Comparison of ENCODE assay signal across 8 cellular contexts in genomic region chr1:24391882-24392603, GRCh38. TPM values are rescaled to one million over a fixed set of nuclear protein-coding genes. Genes with fewer than 3 reads are reported as not detected.
DNase-seq lines count a peak whose midpoint lies in the region; ATAC-seq and TF ChIP-seq lines count a peak whose summit lies in the region.

No MANE protein-coding gene starts in this region.

- TF ChIP-seq CTCF in nephron (IDR thresholded peaks at IDR 0.05; ENCODE audit: unreplicated experiment in 3 of 3) (peak; percentile 72 to 79 (median 74)), tibial artery (IDR thresholded peaks at IDR 0.05) (peak; percentile 50 to 55)

- H3K27ac Mint-ChIP-seq in CD4-positive, alpha-beta memory T cell = peak overlapping the region; percentile 94 to 99 (median 98)
- H3K27ac Mint-ChIP-seq in nephron = peak overlapping the region; percentile 16 to 78 (median 69)

- peak; percentile 67 for ATAC-seq in GM19043 (IDR thresholded peaks at IDR 0.05; ENCODE audit: low read depth, unreplicated experiment)
- ATAC-seq in HG03280 (IDR thresholded peaks at IDR 0.05; ENCODE audit: unreplicated experiment) = peak; percentile 68

- POLR2A ChIA-PET in CD4-positive, alpha-beta memory T cell (lab: Charles Lee; ENCODE audit: partially characterized antibody) = interaction anchor here (0.6 to 5.4 kb wide), 19 partner anchors 23 to 438 kb away, joined by 3 to 86 read pairs (median 4); partner anchors contain the start of genes IFNLR1, NIPAL3, RCAN3 and SRRM1

- H3K4me1 Mint-ChIP-seq in CD4-positive, alpha-beta memory T cell = peaks cover 23 to 29% (median 26%) of the 10 kb centered on the region in 4 donors
- H3K4me1 Mint-ChIP-seq in nephron = peaks cover 33% of the 10 kb centered on the region

- H3K27me3 ChIP-seq in CD4-positive, alpha-beta memory T cell (ENCODE audit: insufficient read depth, low read length) = no peaks in the 10 kb centered on the region
- no peaks in the 10 kb centered on the region for H3K27me3 ChIP-seq in esophagus (ENCODE audit: control insufficient read depth in 1 of 2, insufficient read depth in 2 of 2, low read length in 2 of 2)
- H3K27me3 ChIP-seq in tibial artery = peaks cover 0 to 15% of the 10 kb centered on the region in 2 donors

- H3K36me3 ChIP-seq in CD4-positive, alpha-beta memory T cell (ENCODE audit: insufficient read depth, low read length) = no peaks in the 10 kb centered on the region
- H3K36me3 ChIP-seq in esophagus (ENCODE audit: control insufficient read depth in 2 of 2, insufficient read depth in 2 of 2, low read length in 1 of 2) (no peaks in the 10 kb centered on the region), tibial artery (no peaks in the 10 kb centered on the region)

- peak overlapping the region; percentile 81 to 92 (median 86) for H3K4me3 Mint-ChIP-seq in CD4-positive, alpha-beta memory T cell
- H3K4me3 Mint-ChIP-seq in nephron = no peak overlapping the region

- intact Hi-C loops in CD4-positive, alpha-beta memory T cell (cut with micrococcal nuclease) = loop anchor here (1.0 to 10.0 kb wide), 7 partner anchors 23 to 443 kb away; partner anchors contain the start of gene NIPAL3
- intact Hi-C loops in tibial artery (cut with DNase I; ENCODE audit: low total_unique reads) = loop anchor here (2.0 kb wide), 1 partner anchor 193 kb away; no protein-coding TSS in a partner anchor

- H3K27ac ChIP-seq in CD4-positive, alpha-beta memory T cell (ENCODE audit: low read depth, low read length) = peak overlapping the region; percentile 72
- peak overlapping the region; percentile 91 to 92 for H3K27ac ChIP-seq in esophagus (ENCODE audit: low read depth in 2 of 2, low read length in 1 of 2)
- H3K27ac ChIP-seq in tibial artery = peak overlapping the region; percentile 42 to 53

- peak overlapping the region in 1 of 2 donors; percentile 17 for H3K4me3 ChIP-seq in CD4-positive, alpha-beta memory T cell (ENCODE audit: low read length in 2 of 2)
- H3K4me3 ChIP-seq in esophagus (ENCODE audit: low read depth in 1 of 2, low read length in 2 of 2) = no peak overlapping the region
- no peak overlapping the region for H3K4me3 ChIP-seq in tibial artery

- 22 to 28% methylated on average over 11 of the region's 11 CpGs for WGBS in esophagus, 2 donors

- H3K36me3 Mint-ChIP-seq in CD4-positive, alpha-beta memory T cell = peaks cover 0 to 2% of the 10 kb centered on the region in 2 donors
- peaks cover under 1% of the 10 kb centered on the region for H3K36me3 Mint-ChIP-seq in nephron (ENCODE audit: low read depth)

- H3K9me3 ChIP-seq in CD4-positive, alpha-beta memory T cell (ENCODE audit: control insufficient read depth in 1 of 2, low read length in 2 of 2) = no peaks in the 10 kb centered on the region
- H3K9me3 ChIP-seq in esophagus (ENCODE audit: control insufficient read depth in 2 of 2, insufficient read depth in 1 of 2, low read depth in 1 of 2, low read length in 1 of 2) (no peaks in the 10 kb centered on the region), tibial artery (no peaks in the 10 kb centered on the region)

- H3K27me3 Mint-ChIP-seq in CD4-positive, alpha-beta memory T cell = no peaks in the 10 kb centered on the region
- H3K27me3 Mint-ChIP-seq in nephron (ENCODE audit: low read depth) = peaks cover 6% of the 10 kb centered on the region

- CTCF ChIA-PET in CD4-positive, alpha-beta memory T cell (lab: Charles Lee; ENCODE audit: partially characterized antibody) = interaction anchor here (0.6 to 6.7 kb wide), 51 partner anchors 11 to 443 kb away, joined by 3 to 517 read pairs (median 4); partner anchors contain the start of genes GRHL3, IFNLR1, NIPAL3 and STPG1

- H3K4me1 ChIP-seq in CD4-positive, alpha-beta memory T cell (ENCODE audit: insufficient read depth, low read length) = peaks cover 33% of the 10 kb centered on the region
- H3K4me1 ChIP-seq in esophagus (ENCODE audit: control insufficient read depth in 2 of 2, insufficient read depth in 2 of 2, low read length in 1 of 2) (no peaks in the 10 kb centered on the region), tibial artery (peaks cover 0 to 4% (median 0%) of the 10 kb centered on the region in 4 donors)

- peak; percentile 62 to 75 (median 69) for DNase-seq in CD4-positive, alpha-beta memory T cell
- DNase-seq in NCI-H82 (lab: John Stamatoyannopoulos, UW) (peak; percentile 93), activated T-cell treated with anti-CD3 and anti-CD28 coated beads for 24 hours (ENCODE audit: low read depth) (peak; percentile 49), tibial artery (peak; percentile 37 to 75)

- no peaks in the 10 kb centered on the region for H3K9me3 Mint-ChIP-seq in CD4-positive, alpha-beta memory T cell
- H3K9me3 Mint-ChIP-seq in nephron = no peaks in the 10 kb centered on the region

RNA-seq across cellular contexts. Expression of gene STPG1, which starts 21.5 kb away (rescaled TPM):
- 1 to 10 TPM; 4.2 to 4.9 TPM for total RNA-seq in CD4-positive, alpha-beta memory T cell
- 1 to 10 TPM; 3.1 to 3.5 TPM for polyA plus RNA-seq in CD4-positive, alpha-beta memory T cell
- polyA plus RNA-seq in esophagus = 1 to 10 TPM; 4.8 to 8.8 TPM

RNA-seq across cellular contexts. Expression of gene NIPAL3, which starts 23.6 kb away (rescaled TPM):
- 10 to 100 TPM; 52.8 to 53.2 TPM for total RNA-seq in CD4-positive, alpha-beta memory T cell
- polyA plus RNA-seq in CD4-positive, alpha-beta memory T cell = 10 to 100 TPM; 74.5 to 88.6 TPM
- 10 to 100 TPM; 10.3 to 11.3 TPM for polyA plus RNA-seq in esophagus

Comparison
In these comparisons a context has a peak if more than half of its experiments do, and no peak if none do; other contexts are left out.
1. H3K4me3 Mint-ChIP-seq: peak in CD4-positive, alpha-beta memory T cell (8 of 8); none in nephron (0 of 3).
2. RNA of gene NIPAL3, which starts 23.6 kb away (polyA plus RNA-seq): 74.5 to 88.6 TPM in CD4-positive, alpha-beta memory T cell; 10.3 to 11.3 TPM in esophagus; every median in the first group is over 4 times any median in the second.
3. Peak in every context shown above with its lines, with median percentiles within 50 percentile points of each other: DNase-seq and H3K27ac ChIP-seq.